In genomic region chr5:82512025-82512424, GRCh38 we compare ENCODE assay signal across 13 cellular contexts.
A peak's percentile ranks its signal among the peaks of the same experiment; 100 is the strongest.
DNase-seq lines count a peak whose midpoint lies in the region; ATAC-seq and TF ChIP-seq lines count a peak whose summit lies in the region.
"Had no signal": no experiment of that assay in that cellular context is flagged by ENCODE, and none has a peak within 500 bp of the region (broad histone marks: within the 10 kb centered on the region; RNA-seq: fewer than 3 reads in every experiment).

No MANE protein-coding gene starts in this region.

- no peaks in the 10 kb centered on the region for H3K9me3 ChIP-seq in A673 (ENCODE audit: low read depth, low read length, poor library complexity, severe bottlenecking)

- H3K27ac ChIP-seq in foreskin keratinocyte: no peak overlapping the region
- no peak overlapping the region for H3K27ac ChIP-seq in A673 (ENCODE audit: low read depth, low read length, poor library complexity, severe bottlenecking)
- H3K27ac ChIP-seq: parathyroid adenoma had no signal

- POLR2A ChIA-PET in activated CD4-positive, alpha-beta T cell treated with anti-CD3 and anti-CD28 coated beads for 36 hours (lab: Charles Lee): no interaction called here
- POLR2A ChIA-PET in A673 (lab: Charles Lee; ENCODE audit: low non-redundant PET): no interaction called here

- CTCF ChIA-PET in activated CD4-positive, alpha-beta T cell treated with anti-CD3 and anti-CD28 coated beads for 36 hours (lab: Charles Lee): no interaction called here
- CTCF ChIA-PET in A673 (lab: Charles Lee): no interaction called here

- DNase-seq in activated CD4-positive, alpha-beta T cell treated with anti-CD3 and anti-CD28 coated beads for 36 hours: peak; percentile 47
- DNase-seq in activated CD4-positive, alpha-beta T cell treated with anti-CD3 and anti-CD28 coated beads, Interleukin-2, amount 50 U/mL, for 4 hours: no peak
- DNase-seq in foreskin keratinocyte (no peak), hypothalamus (lab: John Stamatoyannopoulos, UW) (no peak), A673 (ENCODE audit: low spot score) (no peak)
- DNase-seq: 8988T, DMS 273 treated with DMSO at 0.1 percent for 48 hours, Karpas-422, NCI-H2107 had no signal

- H3K4me1 ChIP-seq in foreskin keratinocyte: no peaks in the 10 kb centered on the region
- H3K4me1 ChIP-seq in A673 (ENCODE audit: insufficient read depth, low read length, poor library complexity, severe bottlenecking): no peaks in the 10 kb centered on the region
- H3K4me1 ChIP-seq: parathyroid adenoma had no signal

- no peaks in the 10 kb centered on the region for H3K9me3 Mint-ChIP-seq in activated CD4-positive, alpha-beta T cell treated with anti-CD3 and anti-CD28 coated beads for 36 hours (ENCODE audit: low read depth)

- peaks cover 5% of the 10 kb centered on the region for H3K4me1 Mint-ChIP-seq in activated CD4-positive, alpha-beta T cell treated with anti-CD3 and anti-CD28 coated beads for 36 hours

- H3K27ac Mint-ChIP-seq in activated CD4-positive, alpha-beta T cell treated with anti-CD3 and anti-CD28 coated beads for 36 hours: no peak overlapping the region

- intact Hi-C loops in activated CD4-positive, alpha-beta T cell treated with anti-CD3 and anti-CD28 coated beads for 36 hours (cut with DNase I, micrococcal nuclease): no loop called here
- intact Hi-C loops in A673 (cut with micrococcal nuclease; ENCODE audit: unreplicated experiment): no loop called here

- H3K4me3 Mint-ChIP-seq in activated CD4-positive, alpha-beta T cell treated with anti-CD3 and anti-CD28 coated beads for 36 hours: no peak overlapping the region

- no peak overlapping the region for H3K4me3 ChIP-seq in A673 (ENCODE audit: low read depth, low read length, poor library complexity, severe bottlenecking)

- peaks cover 2% of the 10 kb centered on the region for H3K27me3 ChIP-seq in foreskin keratinocyte
- H3K27me3 ChIP-seq in A673 (replicated peaks; ENCODE audit: insufficient read depth, low read depth, low read length, poor library complexity): no peaks in the 10 kb centered on the region

- no peaks in the 10 kb centered on the region for H3K27me3 Mint-ChIP-seq in activated CD4-positive, alpha-beta T cell treated with anti-CD3 and anti-CD28 coated beads for 36 hours

- H3K36me3 ChIP-seq in A673 (ENCODE audit: insufficient read depth, low read length, poor library complexity, severe bottlenecking): no peaks in the 10 kb centered on the region

- no TSS peak for BruUV-seq in A673 (replicated peaks; lab: Mats Ljungman, UMichigan)

- peak; percentile 63 for ATAC-seq in activated CD4-positive, alpha-beta T cell treated with anti-CD3 and anti-CD28 coated beads for 36 hours
- ATAC-seq in GM21381 (IDR thresholded peaks at IDR 0.05; ENCODE audit: unreplicated experiment) (peak; percentile 74), HG03280 (IDR thresholded peaks at IDR 0.05; ENCODE audit: unreplicated experiment) (peak; percentile 55), foreskin keratinocyte (peak; percentile 35), esophagus mucosa (no peak)

- TF ChIP-seq CTCF in foreskin keratinocyte (conservative IDR thresholded peaks at IDR 0.05) (no peak), A673 (conservative IDR thresholded peaks at IDR 0.05; ENCODE audit: low read depth, low read length) (no peak)

- no peaks in the 10 kb centered on the region for H3K36me3 Mint-ChIP-seq in activated CD4-positive, alpha-beta T cell treated with anti-CD3 and anti-CD28 coated beads for 36 hours (ENCODE audit: low read depth)
